1 cellular context compared by ENCODE assay signal in the genomic region with DNA sequence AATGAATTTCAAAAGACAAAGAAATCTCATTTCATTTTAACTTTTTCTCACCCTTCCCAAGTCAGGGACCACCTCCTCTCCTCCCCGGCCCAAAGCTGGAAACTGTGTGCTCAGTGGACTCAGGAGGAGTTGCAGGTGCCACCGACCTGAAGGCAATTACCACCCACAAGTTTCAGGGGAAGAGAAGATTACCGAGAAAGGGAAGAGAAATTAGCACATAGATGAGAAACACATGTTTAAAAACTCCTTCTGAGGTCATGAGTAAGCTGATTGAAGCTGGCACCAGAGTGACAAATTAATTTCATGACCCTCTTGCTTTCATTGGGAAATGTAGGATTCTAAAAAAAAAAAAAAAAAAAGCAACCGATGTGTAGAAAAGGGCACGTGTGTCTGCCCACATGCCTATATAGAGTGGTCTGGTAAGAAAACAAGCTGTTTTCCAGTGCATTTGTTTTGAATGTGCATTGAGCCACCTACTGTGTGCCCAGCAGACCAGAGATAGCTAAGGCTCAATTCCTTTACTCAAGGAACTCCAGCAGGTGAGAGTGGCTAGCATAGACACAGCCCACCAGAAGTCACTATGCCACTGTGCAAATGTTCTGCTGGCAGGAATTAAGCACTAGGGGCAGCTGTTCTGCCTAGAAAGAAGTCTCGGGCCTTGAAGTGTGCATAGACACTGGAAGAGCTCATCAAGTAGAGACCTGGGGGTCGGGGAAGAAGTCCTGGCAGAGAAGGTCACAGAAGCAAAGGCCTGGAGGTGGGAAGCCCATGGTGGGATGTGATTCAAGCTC.
TF ChIP-seq lines count a peak whose summit lies in the region.

No MANE protein-coding gene starts in this region.

TF ChIP-seq in GM12878, 131 proteins besides CTCF, POLR2A, EP300 and RAD21 (continued from another document and continues in another):
- TF ChIP-seq, protein P1, sequence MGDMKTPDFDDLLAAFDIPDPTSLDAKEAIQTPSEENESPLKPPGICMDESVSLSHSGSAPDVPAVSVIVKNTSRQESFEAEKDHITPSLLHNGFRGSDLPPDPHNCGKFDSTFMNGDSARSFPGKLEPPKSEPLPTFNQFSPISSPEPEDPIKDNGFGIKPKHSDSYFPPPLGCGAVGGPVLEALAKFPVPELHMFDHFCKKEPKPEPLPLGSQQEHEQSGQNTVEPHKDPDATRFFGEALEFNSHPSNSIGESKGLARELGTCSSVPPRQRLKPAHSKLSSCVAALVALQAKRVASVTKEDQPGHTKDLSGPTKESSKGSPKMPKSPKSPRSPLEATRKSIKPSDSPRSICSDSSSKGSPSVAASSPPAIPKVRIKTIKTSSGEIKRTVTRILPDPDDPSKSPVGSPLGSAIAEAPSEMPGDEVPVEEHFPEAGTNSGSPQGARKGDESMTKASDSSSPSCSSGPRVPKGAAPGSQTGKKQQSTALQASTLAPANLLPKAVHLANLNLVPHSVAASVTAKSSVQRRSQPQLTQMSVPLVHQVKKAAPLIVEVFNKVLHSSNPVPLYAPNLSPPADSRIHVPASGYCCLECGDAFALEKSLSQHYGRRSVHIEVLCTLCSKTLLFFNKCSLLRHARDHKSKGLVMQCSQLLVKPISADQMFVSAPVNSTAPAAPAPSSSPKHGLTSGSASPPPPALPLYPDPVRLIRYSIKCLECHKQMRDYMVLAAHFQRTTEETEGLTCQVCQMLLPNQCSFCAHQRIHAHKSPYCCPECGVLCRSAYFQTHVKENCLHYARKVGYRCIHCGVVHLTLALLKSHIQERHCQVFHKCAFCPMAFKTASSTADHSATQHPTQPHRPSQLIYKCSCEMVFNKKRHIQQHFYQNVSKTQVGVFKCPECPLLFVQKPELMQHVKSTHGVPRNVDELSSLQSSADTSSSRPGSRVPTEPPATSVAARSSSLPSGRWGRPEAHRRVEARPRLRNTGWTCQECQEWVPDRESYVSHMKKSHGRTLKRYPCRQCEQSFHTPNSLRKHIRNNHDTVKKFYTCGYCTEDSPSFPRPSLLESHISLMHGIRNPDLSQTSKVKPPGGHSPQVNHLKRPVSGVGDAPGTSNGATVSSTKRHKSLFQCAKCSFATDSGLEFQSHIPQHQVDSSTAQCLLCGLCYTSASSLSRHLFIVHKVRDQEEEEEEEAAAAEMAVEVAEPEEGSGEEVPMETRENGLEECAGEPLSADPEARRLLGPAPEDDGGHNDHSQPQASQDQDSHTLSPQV (IDR thresholded peaks at IDR 0.05): no peak
- TF ChIP-seq KAT2A (conservative IDR thresholded peaks at IDR 0.05; ENCODE audit: control insufficient read depth, low read depth, low read length) (no peak), SREBF1 (IDR thresholded peaks at IDR 0.05; ENCODE audit: low read length) (no peak), JUND (IDR thresholded peaks at IDR 0.05; ENCODE audit: low read depth, low read length) (no peak), CHD1 (IDR thresholded peaks at IDR 0.05; ENCODE audit: low read depth, low read length) (no peak), BRCA1 (IDR thresholded peaks at IDR 0.05; ENCODE audit: low read depth, low read length) (no peak), RUNX3 (IDR thresholded peaks at IDR 0.05; ENCODE audit: low read length) (peak; percentile 31; the same call in 1 of the 2 replicates), NFIC (IDR thresholded peaks at IDR 0.05; ENCODE audit: low read depth, low read length) (no peak), PAX5 (IDR thresholded peaks at IDR 0.05; ENCODE audit: borderline replicate concordance, low read depth, low read length) (no peak), RFX5 (IDR thresholded peaks at IDR 0.05; ENCODE audit: low read depth, low read length) (no peak), EED (IDR thresholded peaks at IDR 0.05; ENCODE audit: low read depth) (peak; percentile 30; the same call in 1 of the 2 replicates), CEBPB (IDR thresholded peaks at IDR 0.05; ENCODE audit: borderline replicate concordance in 1 of 2, low read depth in 2 of 2, low read length in 2 of 2) (no peak), EGR1 (IDR thresholded peaks at IDR 0.05; ENCODE audit: borderline replicate concordance in 1 of 2, low read depth in 2 of 2, low read length in 2 of 2) (no peak), KLF5 (IDR thresholded peaks at IDR 0.05; ENCODE audit: partially characterized antibody) (no peak), ZSCAN29 (IDR thresholded peaks at IDR 0.05) (no peak), RAD51 (IDR thresholded peaks at IDR 0.05) (no peak), YBX1 (IDR thresholded peaks at IDR 0.05) (no peak), ESRRA (IDR thresholded peaks at IDR 0.05; ENCODE audit: low read length) (no peak), BACH1 (IDR thresholded peaks at IDR 0.05; ENCODE audit: borderline replicate concordance) (no peak), CHD2 (IDR thresholded peaks at IDR 0.05; ENCODE audit: borderline replicate concordance, low read depth, low read length) (no peak), NR2C1 (IDR thresholded peaks at IDR 0.05) (no peak), NR2C2 (IDR thresholded peaks at IDR 0.05; ENCODE audit: borderline replicate concordance, control insufficient read depth, insufficient read length, low read depth) (no peak), FOXM1 (IDR thresholded peaks at IDR 0.05; ENCODE audit: low read depth, low read length) (no peak), MXI1 (IDR thresholded peaks at IDR 0.05; ENCODE audit: low read depth, low read length) (no peak), GABPA (IDR thresholded peaks at IDR 0.05; ENCODE audit: low read depth) (no peak), GATAD2B (conservative IDR thresholded peaks at IDR 0.05; ENCODE audit: low read depth) (no peak), FOXK2 (IDR thresholded peaks at IDR 0.05) (no peak), RB1 (IDR thresholded peaks at IDR 0.05; ENCODE audit: borderline replicate concordance) (no peak), NBN (IDR thresholded peaks at IDR 0.05) (0 out of 2 replicates have a peak, but pooled peaks have one; percentile 29), SREBF2 (IDR thresholded peaks at IDR 0.05; ENCODE audit: low read length) (no peak)
- TF ChIP-seq, protein P2, sequence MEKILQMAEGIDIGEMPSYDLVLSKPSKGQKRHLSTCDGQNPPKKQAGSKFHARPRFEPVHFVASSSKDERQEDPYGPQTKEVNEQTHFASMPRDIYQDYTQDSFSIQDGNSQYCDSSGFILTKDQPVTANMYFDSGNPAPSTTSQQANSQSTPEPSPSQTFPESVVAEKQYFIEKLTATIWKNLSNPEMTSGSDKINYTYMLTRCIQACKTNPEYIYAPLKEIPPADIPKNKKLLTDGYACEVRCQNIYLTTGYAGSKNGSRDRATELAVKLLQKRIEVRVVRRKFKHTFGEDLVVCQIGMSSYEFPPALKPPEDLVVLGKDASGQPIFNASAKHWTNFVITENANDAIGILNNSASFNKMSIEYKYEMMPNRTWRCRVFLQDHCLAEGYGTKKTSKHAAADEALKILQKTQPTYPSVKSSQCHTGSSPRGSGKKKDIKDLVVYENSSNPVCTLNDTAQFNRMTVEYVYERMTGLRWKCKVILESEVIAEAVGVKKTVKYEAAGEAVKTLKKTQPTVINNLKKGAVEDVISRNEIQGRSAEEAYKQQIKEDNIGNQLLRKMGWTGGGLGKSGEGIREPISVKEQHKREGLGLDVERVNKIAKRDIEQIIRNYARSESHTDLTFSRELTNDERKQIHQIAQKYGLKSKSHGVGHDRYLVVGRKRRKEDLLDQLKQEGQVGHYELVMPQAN (conservative IDR thresholded peaks at IDR 0.05): no peak
- TF ChIP-seq, protein P3, sequence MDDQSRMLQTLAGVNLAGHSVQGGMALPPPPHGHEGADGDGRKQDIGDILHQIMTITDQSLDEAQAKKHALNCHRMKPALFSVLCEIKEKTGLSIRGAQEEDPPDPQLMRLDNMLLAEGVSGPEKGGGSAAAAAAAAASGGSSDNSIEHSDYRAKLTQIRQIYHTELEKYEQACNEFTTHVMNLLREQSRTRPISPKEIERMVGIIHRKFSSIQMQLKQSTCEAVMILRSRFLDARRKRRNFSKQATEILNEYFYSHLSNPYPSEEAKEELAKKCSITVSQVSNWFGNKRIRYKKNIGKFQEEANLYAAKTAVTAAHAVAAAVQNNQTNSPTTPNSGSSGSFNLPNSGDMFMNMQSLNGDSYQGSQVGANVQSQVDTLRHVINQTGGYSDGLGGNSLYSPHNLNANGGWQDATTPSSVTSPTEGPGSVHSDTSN (IDR thresholded peaks at IDR 0.05; ENCODE audit: insufficient replicate concordance, low read depth, low read length): no peak
- TF ChIP-seq, protein P4, sequence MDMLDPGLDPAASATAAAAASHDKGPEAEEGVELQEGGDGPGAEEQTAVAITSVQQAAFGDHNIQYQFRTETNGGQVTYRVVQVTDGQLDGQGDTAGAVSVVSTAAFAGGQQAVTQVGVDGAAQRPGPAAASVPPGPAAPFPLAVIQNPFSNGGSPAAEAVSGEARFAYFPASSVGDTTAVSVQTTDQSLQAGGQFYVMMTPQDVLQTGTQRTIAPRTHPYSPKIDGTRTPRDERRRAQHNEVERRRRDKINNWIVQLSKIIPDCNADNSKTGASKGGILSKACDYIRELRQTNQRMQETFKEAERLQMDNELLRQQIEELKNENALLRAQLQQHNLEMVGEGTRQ (IDR thresholded peaks at IDR 0.05; ENCODE audit: borderline replicate concordance, low read depth, low read length): no peak
- TF ChIP-seq, protein P5, sequence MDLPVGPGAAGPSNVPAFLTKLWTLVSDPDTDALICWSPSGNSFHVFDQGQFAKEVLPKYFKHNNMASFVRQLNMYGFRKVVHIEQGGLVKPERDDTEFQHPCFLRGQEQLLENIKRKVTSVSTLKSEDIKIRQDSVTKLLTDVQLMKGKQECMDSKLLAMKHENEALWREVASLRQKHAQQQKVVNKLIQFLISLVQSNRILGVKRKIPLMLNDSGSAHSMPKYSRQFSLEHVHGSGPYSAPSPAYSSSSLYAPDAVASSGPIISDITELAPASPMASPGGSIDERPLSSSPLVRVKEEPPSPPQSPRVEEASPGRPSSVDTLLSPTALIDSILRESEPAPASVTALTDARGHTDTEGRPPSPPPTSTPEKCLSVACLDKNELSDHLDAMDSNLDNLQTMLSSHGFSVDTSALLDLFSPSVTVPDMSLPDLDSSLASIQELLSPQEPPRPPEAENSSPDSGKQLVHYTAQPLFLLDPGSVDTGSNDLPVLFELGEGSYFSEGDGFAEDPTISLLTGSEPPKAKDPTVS (IDR thresholded peaks at IDR 0.05; ENCODE audit: low read depth, low read length): no peak
- TF ChIP-seq, protein P6, sequence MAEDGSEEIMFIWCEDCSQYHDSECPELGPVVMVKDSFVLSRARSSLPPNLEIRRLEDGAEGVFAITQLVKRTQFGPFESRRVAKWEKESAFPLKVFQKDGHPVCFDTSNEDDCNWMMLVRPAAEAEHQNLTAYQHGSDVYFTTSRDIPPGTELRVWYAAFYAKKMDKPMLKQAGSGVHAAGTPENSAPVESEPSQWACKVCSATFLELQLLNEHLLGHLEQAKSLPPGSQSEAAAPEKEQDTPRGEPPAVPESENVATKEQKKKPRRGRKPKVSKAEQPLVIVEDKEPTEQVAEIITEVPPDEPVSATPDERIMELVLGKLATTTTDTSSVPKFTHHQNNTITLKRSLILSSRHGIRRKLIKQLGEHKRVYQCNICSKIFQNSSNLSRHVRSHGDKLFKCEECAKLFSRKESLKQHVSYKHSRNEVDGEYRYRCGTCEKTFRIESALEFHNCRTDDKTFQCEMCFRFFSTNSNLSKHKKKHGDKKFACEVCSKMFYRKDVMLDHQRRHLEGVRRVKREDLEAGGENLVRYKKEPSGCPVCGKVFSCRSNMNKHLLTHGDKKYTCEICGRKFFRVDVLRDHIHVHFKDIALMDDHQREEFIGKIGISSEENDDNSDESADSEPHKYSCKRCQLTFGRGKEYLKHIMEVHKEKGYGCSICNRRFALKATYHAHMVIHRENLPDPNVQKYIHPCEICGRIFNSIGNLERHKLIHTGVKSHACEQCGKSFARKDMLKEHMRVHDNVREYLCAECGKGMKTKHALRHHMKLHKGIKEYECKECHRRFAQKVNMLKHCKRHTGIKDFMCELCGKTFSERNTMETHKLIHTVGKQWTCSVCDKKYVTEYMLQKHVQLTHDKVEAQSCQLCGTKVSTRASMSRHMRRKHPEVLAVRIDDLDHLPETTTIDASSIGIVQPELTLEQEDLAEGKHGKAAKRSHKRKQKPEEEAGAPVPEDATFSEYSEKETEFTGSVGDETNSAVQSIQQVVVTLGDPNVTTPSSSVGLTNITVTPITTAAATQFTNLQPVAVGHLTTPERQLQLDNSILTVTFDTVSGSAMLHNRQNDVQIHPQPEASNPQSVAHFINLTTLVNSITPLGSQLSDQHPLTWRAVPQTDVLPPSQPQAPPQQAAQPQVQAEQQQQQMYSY (CRISPR knock-in tag; IDR thresholded peaks at IDR 0.05): no peak
- TF ChIP-seq, protein P7, sequence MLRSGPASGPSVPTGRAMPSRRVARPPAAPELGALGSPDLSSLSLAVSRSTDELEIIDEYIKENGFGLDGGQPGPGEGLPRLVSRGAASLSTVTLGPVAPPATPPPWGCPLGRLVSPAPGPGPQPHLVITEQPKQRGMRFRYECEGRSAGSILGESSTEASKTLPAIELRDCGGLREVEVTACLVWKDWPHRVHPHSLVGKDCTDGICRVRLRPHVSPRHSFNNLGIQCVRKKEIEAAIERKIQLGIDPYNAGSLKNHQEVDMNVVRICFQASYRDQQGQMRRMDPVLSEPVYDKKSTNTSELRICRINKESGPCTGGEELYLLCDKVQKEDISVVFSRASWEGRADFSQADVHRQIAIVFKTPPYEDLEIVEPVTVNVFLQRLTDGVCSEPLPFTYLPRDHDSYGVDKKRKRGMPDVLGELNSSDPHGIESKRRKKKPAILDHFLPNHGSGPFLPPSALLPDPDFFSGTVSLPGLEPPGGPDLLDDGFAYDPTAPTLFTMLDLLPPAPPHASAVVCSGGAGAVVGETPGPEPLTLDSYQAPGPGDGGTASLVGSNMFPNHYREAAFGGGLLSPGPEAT (IDR thresholded peaks at IDR 0.05; ENCODE audit: low read depth): peak; percentile 71
- TF ChIP-seq, protein P8, sequence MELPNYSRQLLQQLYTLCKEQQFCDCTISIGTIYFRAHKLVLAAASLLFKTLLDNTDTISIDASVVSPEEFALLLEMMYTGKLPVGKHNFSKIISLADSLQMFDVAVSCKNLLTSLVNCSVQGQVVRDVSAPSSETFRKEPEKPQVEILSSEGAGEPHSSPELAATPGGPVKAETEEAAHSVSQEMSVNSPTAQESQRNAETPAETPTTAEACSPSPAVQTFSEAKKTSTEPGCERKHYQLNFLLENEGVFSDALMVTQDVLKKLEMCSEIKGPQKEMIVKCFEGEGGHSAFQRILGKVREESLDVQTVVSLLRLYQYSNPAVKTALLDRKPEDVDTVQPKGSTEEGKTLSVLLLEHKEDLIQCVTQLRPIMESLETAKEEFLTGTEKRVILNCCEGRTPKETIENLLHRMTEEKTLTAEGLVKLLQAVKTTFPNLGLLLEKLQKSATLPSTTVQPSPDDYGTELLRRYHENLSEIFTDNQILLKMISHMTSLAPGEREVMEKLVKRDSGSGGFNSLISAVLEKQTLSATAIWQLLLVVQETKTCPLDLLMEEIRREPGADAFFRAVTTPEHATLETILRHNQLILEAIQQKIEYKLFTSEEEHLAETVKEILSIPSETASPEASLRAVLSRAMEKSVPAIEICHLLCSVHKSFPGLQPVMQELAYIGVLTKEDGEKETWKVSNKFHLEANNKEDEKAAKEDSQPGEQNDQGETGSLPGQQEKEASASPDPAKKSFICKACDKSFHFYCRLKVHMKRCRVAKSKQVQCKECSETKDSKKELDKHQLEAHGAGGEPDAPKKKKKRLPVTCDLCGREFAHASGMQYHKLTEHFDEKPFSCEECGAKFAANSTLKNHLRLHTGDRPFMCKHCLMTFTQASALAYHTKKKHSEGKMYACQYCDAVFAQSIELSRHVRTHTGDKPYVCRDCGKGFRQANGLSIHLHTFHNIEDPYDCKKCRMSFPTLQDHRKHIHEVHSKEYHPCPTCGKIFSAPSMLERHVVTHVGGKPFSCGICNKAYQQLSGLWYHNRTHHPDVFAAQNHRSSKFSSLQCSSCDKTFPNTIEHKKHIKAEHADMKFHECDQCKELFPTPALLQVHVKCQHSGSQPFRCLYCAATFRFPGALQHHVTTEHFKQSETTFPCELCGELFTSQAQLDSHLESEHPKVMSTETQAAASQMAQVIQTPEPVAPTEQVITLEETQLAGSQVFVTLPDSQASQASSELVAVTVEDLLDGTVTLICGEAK (IDR thresholded peaks at IDR 0.05; ENCODE audit: borderline replicate concordance): no peak
